In the genomic region with DNA sequence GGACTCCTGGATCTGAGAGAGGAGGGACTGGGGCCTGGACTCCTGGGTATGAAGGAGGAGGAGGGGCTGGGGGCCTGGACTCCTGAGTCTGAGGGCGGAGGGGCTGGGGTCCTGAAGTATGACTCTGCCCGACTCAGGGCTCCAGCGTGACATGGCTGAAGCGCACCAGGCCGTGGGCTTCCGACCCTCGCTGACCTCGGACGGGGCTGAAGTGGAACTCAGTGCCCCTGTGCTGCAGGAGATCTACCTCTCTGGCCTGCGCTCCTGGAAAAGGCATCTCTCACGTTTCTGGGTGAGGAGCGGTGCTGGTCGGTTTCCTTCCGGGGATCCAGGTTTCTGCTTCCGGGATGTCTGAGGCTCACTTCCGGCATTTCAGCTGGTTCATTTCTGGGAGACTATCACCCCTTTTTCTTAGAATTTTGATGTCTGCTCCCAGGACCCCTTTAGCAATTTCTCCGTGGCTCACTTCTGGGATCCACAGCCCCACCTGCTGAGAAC, we compare ENCODE assay signal across 11 cellular contexts. TPM values are rescaled to one million over a fixed set of nuclear protein-coding genes. Genes with fewer than 3 reads are reported as not detected.
DNase-seq lines count a peak whose midpoint lies in the region; ATAC-seq and TF ChIP-seq lines count a peak whose summit lies in the region.
"Had no signal": no experiment of that assay in that cellular context is flagged by ENCODE, and none has a peak within 500 bp of the region (broad histone marks: within the 10 kb centered on the region; RNA-seq: fewer than 3 reads in every experiment).

No MANE protein-coding gene starts in this region.

- BruUV-seq in HCT116 (replicated peaks; lab: Mats Ljungman, UMichigan) = no TSS peak

- H3K4me1 ChIP-seq in HCT116 (ENCODE audit: control insufficient read depth in 1 of 2, insufficient read depth in 2 of 2, low read length in 2 of 2) = peaks cover 0 to 26% of the 10 kb centered on the region in 2 experiments; a peak in 2 of 4 replicates
- peaks cover 3% of the 10 kb centered on the region for H3K4me1 ChIP-seq in iPS-15b (ENCODE audit: control insufficient read depth, insufficient read depth, low read length)
- peaks cover 3 to 46% (median 35%) of the 10 kb centered on the region in 9 donors for H3K4me1 ChIP-seq in heart right ventricle

- POLR2A ChIA-PET in HCT116 (lab: Charles Lee) = no interaction called here
- POLR2A ChIA-PET in WTC11 (lab: Charles Lee) = interaction anchor here (1.6 to 5.9 kb wide), 2 partner anchors 16 to 99 kb away, joined by 6 to 38 read pairs; a partner anchor contains a TSS

- 71 to 73% methylated on average over 17 of the region's 17 CpGs for WGBS in heart right ventricle, 2 donors

- H3K79me2 ChIP-seq in HCT116 (ENCODE audit: insufficient read depth, low read length) = no peaks in the 10 kb centered on the region

- H2AFZ ChIP-seq in HCT116 (ENCODE audit: low read depth, low read length, poor library complexity, severe bottlenecking) = no peak overlapping the region

- H3K27me3 ChIP-seq in HCT116 (ENCODE audit: insufficient read depth, low read length) = no peaks in the 10 kb centered on the region
- no peaks in the 10 kb centered on the region for H3K27me3 ChIP-seq in iPS-15b (ENCODE audit: control insufficient read depth, insufficient read depth, low read length)
- peaks cover 0 to 40% (median 9%) of the 10 kb centered on the region in 7 donors for H3K27me3 ChIP-seq in heart right ventricle

- no peak for ATAC-seq in HCT116
- no peak for ATAC-seq in WTC11
- ATAC-seq in heart right ventricle = no peak
- ATAC-seq in HG03045 (IDR thresholded peaks at IDR 0.05; ENCODE audit: unreplicated experiment) = no peak
- ATAC-seq: heart left ventricle had no signal

- H3K27me3 Mint-ChIP-seq in WTC11 (ENCODE audit: low read depth) = no peaks in the 10 kb centered on the region

- H4K20me1 ChIP-seq in HCT116 (ENCODE audit: insufficient read depth) = no peaks in the 10 kb centered on the region

- H3K4me3 Mint-ChIP-seq in WTC11 = peak overlapping the region; percentile 93
- H3K4me3 Mint-ChIP-seq: activated CD4-positive, alpha-beta T cell treated with anti-CD3 and anti-CD28 coated beads, Interleukin-2, amount 10 ng/mL, durations not matched to agents 7 days and 5 days had no signal

- no peak for TF ChIP-seq RAD21 in HCT116 (IDR thresholded peaks at IDR 0.05; ENCODE audit: low read depth)

- H3K4me1 Mint-ChIP-seq in WTC11 = peaks cover 32% of the 10 kb centered on the region

- RAD21 ChIA-PET in HCT116 (lab: Charles Lee; ENCODE audit: low non-redundant PET in 1 of 2, low total read pairs in 2 of 2, uncharacterized antibody in 2 of 2, unreplicated experiment in 2 of 2) = no interaction called here

- peak; percentile 33 for TF ChIP-seq POLR2A in HCT116 (IDR thresholded peaks at IDR 0.05; ENCODE audit: borderline replicate concordance, extremely low read depth, insufficient read depth, insufficient read length)

- intact Hi-C loops in HCT116 (cut with micrococcal nuclease) = no loop called here
- intact Hi-C loops in heart right ventricle (cut with DNase I) = no loop called here

- CTCF ChIA-PET in HCT116 (lab: Charles Lee) (no interaction called here), WTC11 (lab: Charles Lee) (interaction anchor here (1.3 to 2.0 kb wide), 4 partner anchors 8 to 99 kb away, joined by 3 to 12 read pairs (median 6); a partner anchor contains a TSS)

- H3K36me3 Mint-ChIP-seq in WTC11 = peaks cover 27% of the 10 kb centered on the region

- no peaks in the 10 kb centered on the region for H3K9me2 ChIP-seq in HCT116 (ENCODE audit: insufficient read depth)

- H3K36me3 ChIP-seq in HCT116 (ENCODE audit: control insufficient read depth in 1 of 2, insufficient read depth in 2 of 2, low read length in 2 of 2) (peaks cover 5 to 9% of the 10 kb centered on the region in 2 experiments; a peak in 2 of 4 replicates), iPS-15b (ENCODE audit: control insufficient read depth, insufficient read depth, low read length) (peaks cover 15% of the 10 kb centered on the region), heart right ventricle (peaks cover 0 to 10% (median 0%) of the 10 kb centered on the region in 9 donors)

- H3K9me3 ChIP-seq in HCT116 (ENCODE audit: control insufficient read depth in 1 of 2, insufficient read depth in 1 of 2, low read depth in 1 of 2, low read length in 2 of 2) (no peaks in the 10 kb centered on the region), iPS-15b (ENCODE audit: control insufficient read depth, insufficient read depth, low read length) (no peaks in the 10 kb centered on the region), heart right ventricle (no peaks in the 10 kb centered on the region)
- H3K9me3 ChIP-seq: heart left ventricle had no signal

- peaks cover 3% of the 10 kb centered on the region for H3K9me3 Mint-ChIP-seq in WTC11
- H3K9me3 Mint-ChIP-seq: activated CD4-positive, alpha-beta T cell treated with anti-CD3 and anti-CD28 coated beads, Interleukin-2, amount 10 ng/mL, durations not matched to agents 7 days and 5 days had no signal

- no peak overlapping the region for H3K9ac ChIP-seq in HCT116 (ENCODE audit: low read length)
- no peak overlapping the region for H3K9ac ChIP-seq in iPS-15b (ENCODE audit: low read depth, low read length)

- TF ChIP-seq CTCF in HCT116 (IDR thresholded peaks at IDR 0.05 in 2 of 3, conservative IDR thresholded peaks at IDR 0.05 in 1 of 3; ENCODE audit: borderline replicate concordance in 1 of 3, insufficient read depth in 1 of 3, low read depth in 2 of 3, low read length in 2 of 3) (no peak), WTC11 (IDR thresholded peaks at IDR 0.05) (no peak), heart right ventricle (IDR thresholded peaks at IDR 0.05) (no peak)

- peak overlapping the region; percentile 76; the same call in 1 of the 2 replicates for H3K27ac Mint-ChIP-seq in WTC11
- H3K27ac Mint-ChIP-seq: activated CD4-positive, alpha-beta T cell treated with anti-CD3 and anti-CD28 coated beads, Interleukin-2, amount 10 ng/mL, durations not matched to agents 7 days and 5 days had no signal

- DNase-seq in HCT116 (ENCODE audit: low read depth, low spot score) (no peak), WTC11 (ENCODE audit: low spot score) (no peak), skeletal muscle cell (ENCODE audit: low read depth) (no peak), NCI-H69 (lab: John Stamatoyannopoulos, UW) (no peak), heart right ventricle (no peak)
- DNase-seq: activated CD4-positive, alpha-beta T cell treated with anti-CD3 and anti-CD28 coated beads, Interleukin-2, amount 10 ng/mL, durations not matched to agents 7 days and 5 days; activated naive CD4-positive, alpha-beta T cell treated with anti-CD3 and anti-CD28 coated beads, Interleukin-2, amount 50 U/mL, for 16 hours; heart left ventricle had no signal

- H3K4me3 ChIP-seq in HCT116 (replicated peaks in 1 of 2; ENCODE audit: low read depth in 1 of 2, low read length in 2 of 2) (no peak overlapping the region), iPS-15b (ENCODE audit: low read depth, low read length) (peak overlapping the region; percentile 45), skeletal muscle cell (ENCODE audit: low read depth, low read length) (peak overlapping the region; percentile 55), heart right ventricle (no peak overlapping the region)

- H3K27ac ChIP-seq in HCT116 (ENCODE audit: low read depth, low read length) (no peak overlapping the region), heart right ventricle (no peak overlapping the region)
- H3K27ac ChIP-seq: heart left ventricle, HL-60 had no signal

- H3K4me2 ChIP-seq in HCT116 (ENCODE audit: low read length) = no peak overlapping the region

TF ChIP-seq in HCT116, 20 proteins besides CTCF, POLR2A, EP300 and RAD21 (continues in another document):
- TF ChIP-seq EGR1 (IDR thresholded peaks at IDR 0.05; ENCODE audit: low read depth) (no peak), JUND (IDR thresholded peaks at IDR 0.05) (no peak), FOSL1 (IDR thresholded peaks at IDR 0.05; ENCODE audit: low read depth) (no peak), ZFX (IDR thresholded peaks at IDR 0.05) (no peak; the same call in 1 of the 2 replicates), EZH2phosphoT487 (IDR thresholded peaks at IDR 0.05; ENCODE audit: borderline replicate concordance) (no peak), ELF1 (IDR thresholded peaks at IDR 0.05; ENCODE audit: borderline replicate concordance, low read depth) (no peak)

TF ChIP-seq in WTC11, 78 proteins besides CTCF, POLR2A, EP300 and RAD21 (continues in another document):
- TF ChIP-seq TEAD1 (CRISPR knock-in tag; IDR thresholded peaks at IDR 0.05) (no peak), ZNF138 (CRISPR knock-in tag; conservative IDR thresholded peaks at IDR 0.05) (no peak)

RNA-seq across cellular contexts. Expression of a gene that starts 1.2 kb away (rescaled TPM):
- total RNA-seq in HCT116 (2021; ENCODE audit: unreplicated experiment) (12.0 TPM), WTC11 (2021) (74.6 to 89.5 TPM (median 85.4 TPM) in 3 replicates), heart right ventricle (1 to 10 TPM; 1.4 to 3.6 (median 1.9) TPM)
- polyA plus RNA-seq in HCT116 (2012) = 17.6 and 18.4 TPM in 2 replicates
- polyA plus RNA-seq in heart right ventricle = 10 to 100 TPM in 1 of 2 donors, 1 to 10 TPM in 1; 4.8 to 10.7 TPM

RNA-seq across cellular contexts. Expression of a gene that starts 2.8 kb away (rescaled TPM):
- total RNA-seq in HCT116 (2021; ENCODE audit: unreplicated experiment) = 12.1 TPM
- 6.4 and 7.6 TPM in 2 replicates for polyA plus RNA-seq in HCT116 (2012)
- 5.9 to 6.7 TPM (median 6.2 TPM) in 3 replicates for total RNA-seq in WTC11 (2021)
- total RNA-seq in heart right ventricle = under 1 TPM; 0.16 to 0.74 (median 0.47) TPM
- 1 to 10 TPM; 1.1 to 1.6 TPM for polyA plus RNA-seq in heart right ventricle

RNA-seq across cellular contexts. Expression of a gene that starts 15.1 kb away (rescaled TPM):
- 428 TPM for total RNA-seq in HCT116 (2021; ENCODE audit: unreplicated experiment)
- 595 and 673 TPM in 2 replicates for polyA plus RNA-seq in HCT116 (2012)
- total RNA-seq in WTC11 (2021) = 500 to 527 TPM (median 518 TPM) in 3 replicates
- total RNA-seq in heart right ventricle = 100 to 1,000 TPM; 112 to 146 (median 127) TPM
- polyA plus RNA-seq in heart right ventricle = 100 to 1,000 TPM in 1 of 2 donors, 10 to 100 TPM in 1; 80.0 to 270 TPM

RNA-seq across cellular contexts. Expression of a gene that starts 26.4 kb away (rescaled TPM):
- 93.9 TPM for total RNA-seq in HCT116 (2021; ENCODE audit: unreplicated experiment)
- 71.6 and 83.5 TPM in 2 replicates for polyA plus RNA-seq in HCT116 (2012)
- total RNA-seq in WTC11 (2021) = 139 to 146 TPM (median 140 TPM) in 3 replicates
- total RNA-seq in heart right ventricle = 10 to 100 TPM in 5 of 10 donors, 1 to 10 TPM in 5; 7.8 to 14.6 (median 9.8) TPM
- polyA plus RNA-seq in heart right ventricle = 10 to 100 TPM in 1 of 2 donors, 1 to 10 TPM in 1; 8.6 to 19.6 TPM

RNA-seq across cellular contexts. Expression of a gene that starts 26.5 kb away (rescaled TPM):
- total RNA-seq in HCT116 (2021; ENCODE audit: unreplicated experiment) (129 TPM), WTC11 (2021) (149 to 165 TPM (median 154 TPM) in 3 replicates), heart right ventricle (10 to 100 TPM; 22.3 to 39.4 (median 24.7) TPM)
- polyA plus RNA-seq in HCT116 (2012) = 109 and 131 TPM in 2 replicates
- 10 to 100 TPM; 67.8 to 84.2 TPM for polyA plus RNA-seq in heart right ventricle

Comparison
In these comparisons a context has a peak if more than half of its experiments do, and no peak if none do; other contexts are left out.
1. H3K4me3 ChIP-seq: peak in iPS-15b (single experiment) and skeletal muscle cell (single experiment); none in HCT116 (0 of 2) and heart right ventricle (0 of 10).